ENCODE assay signal across 12 cellular contexts in the genomic region with DNA sequence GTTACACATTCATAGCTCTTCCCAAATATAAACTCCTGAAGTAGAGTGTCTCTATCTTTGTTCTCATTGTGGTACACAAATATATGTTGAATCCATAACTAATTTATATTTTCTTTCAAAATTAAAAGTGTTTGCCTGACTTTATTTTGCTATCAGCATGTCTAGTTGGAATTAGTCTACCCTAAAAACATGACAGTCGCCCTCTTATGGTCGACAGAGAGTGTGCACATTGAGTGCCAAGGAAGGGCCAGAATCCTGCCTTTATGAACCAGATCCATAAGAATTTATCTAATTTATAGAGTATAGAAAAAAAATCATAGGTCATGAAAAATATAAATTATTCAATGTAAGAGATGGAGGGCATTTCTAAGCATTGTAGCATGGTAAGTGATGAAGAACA. TPM values are rescaled to one million over a fixed set of nuclear protein-coding genes. Genes with fewer than 3 reads are reported as not detected.
A peak's percentile ranks its signal among the peaks of the same experiment; 100 is the strongest.
DNase-seq lines count a peak whose midpoint lies in the region; ATAC-seq and TF ChIP-seq lines count a peak whose summit lies in the region.
"Had no signal": no experiment of that assay in that cellular context is flagged by ENCODE, and none has a peak within 500 bp of the region (broad histone marks: within the 10 kb centered on the region; RNA-seq: fewer than 3 reads in every experiment).

No MANE protein-coding gene starts in this region.

- ATAC-seq in HG03280 (IDR thresholded peaks at IDR 0.05; ENCODE audit: unreplicated experiment) (no peak), GM21786 (IDR thresholded peaks at IDR 0.05; ENCODE audit: unreplicated experiment) (no peak)
- ATAC-seq: activated naive CD8-positive, alpha-beta T cell treated with anti-CD3 and anti-CD28 coated beads, Interleukin-2, amount 50 U/mL, for 24 hours had no signal

- no peaks in the 10 kb centered on the region for H3K27me3 ChIP-seq in breast epithelium
- H3K27me3 ChIP-seq in Karpas-422 (ENCODE audit: low read length): no peaks in the 10 kb centered on the region
- no peaks in the 10 kb centered on the region for H3K27me3 ChIP-seq in prostate gland (replicated peaks; ENCODE audit: insufficient read depth)

- no peaks in the 10 kb centered on the region for H4K20me1 ChIP-seq in Karpas-422 (ENCODE audit: insufficient read depth, low read depth, low read length)

- no TSS peak for BruUV-seq in MCF 10A (replicated peaks; lab: Mats Ljungman, UMichigan)

- H3K36me3 Mint-ChIP-seq in MCF 10A (ENCODE audit: insufficient read depth, unreplicated experiment) (no peaks in the 10 kb centered on the region), chondrocyte (ENCODE audit: low read depth) (no peaks in the 10 kb centered on the region)
- no peaks in the 10 kb centered on the region for H3K36me3 Mint-ChIP-seq in activated naive CD4-positive, alpha-beta T cell treated with anti-CD3 and anti-CD28 coated beads, Interleukin-2, amount 10 ng/mL, durations not matched to agents 7 days and 5 days

- no peak overlapping the region for H3K4me3 Mint-ChIP-seq in MCF 10A (ENCODE audit: unreplicated experiment)
- no peak overlapping the region for H3K4me3 Mint-ChIP-seq in chondrocyte (ENCODE audit: unreplicated experiment)
- H3K4me3 Mint-ChIP-seq in activated naive CD4-positive, alpha-beta T cell treated with anti-CD3 and anti-CD28 coated beads, Interleukin-2, amount 10 ng/mL, durations not matched to agents 7 days and 5 days: no peak overlapping the region
- H3K4me3 Mint-ChIP-seq: activated CD4-positive, alpha-beta T cell treated with anti-CD3 and anti-CD28 coated beads, Interleukin-2, amount 10 ng/mL, durations not matched to agents 7 days and 5 days; activated naive CD8-positive, alpha-beta T cell treated with anti-CD3 and anti-CD28 coated beads, Interleukin-2, amount 50 U/mL, for 24 hours; B cell had no signal

- CTCF ChIA-PET in MCF 10A (lab: Yijun Ruan, JAX): interaction anchor here (0.9 to 1.2 kb wide), 3 partner anchors 9 to 39 kb away, joined by 3 read pairs; no protein-coding TSS in a partner anchor
- CTCF ChIA-PET in activated naive CD4-positive, alpha-beta T cell treated with anti-CD3 and anti-CD28 coated beads, Interleukin-2, amount 10 ng/mL, durations not matched to agents 7 days and 5 days (lab: Charles Lee): no interaction called here

- POLR2A ChIA-PET in MCF 10A (lab: Yijun Ruan, JAX): no interaction called here

- H3K27me3 Mint-ChIP-seq in MCF 10A (ENCODE audit: insufficient read depth, unreplicated experiment): peaks cover 42% of the 10 kb centered on the region
- peaks cover 21% of the 10 kb centered on the region for H3K27me3 Mint-ChIP-seq in chondrocyte (ENCODE audit: low read depth)
- no peaks in the 10 kb centered on the region for H3K27me3 Mint-ChIP-seq in activated naive CD4-positive, alpha-beta T cell treated with anti-CD3 and anti-CD28 coated beads, Interleukin-2, amount 10 ng/mL, durations not matched to agents 7 days and 5 days
- H3K27me3 Mint-ChIP-seq: activated CD4-positive, alpha-beta T cell treated with anti-CD3 and anti-CD28 coated beads, Interleukin-2, amount 10 ng/mL, durations not matched to agents 7 days and 5 days; activated naive CD8-positive, alpha-beta T cell treated with anti-CD3 and anti-CD28 coated beads, Interleukin-2, amount 50 U/mL, for 24 hours; B cell had no signal

- H3K9ac ChIP-seq in Karpas-422 (ENCODE audit: low read length): no peak overlapping the region

- H3K9me3 ChIP-seq in breast epithelium (peaks cover 0 to 4% of the 10 kb centered on the region in 2 donors), Karpas-422 (ENCODE audit: low read length) (no peaks in the 10 kb centered on the region; the same call in 1 of the 2 replicates), prostate gland (no peaks in the 10 kb centered on the region)

- H3K36me3 ChIP-seq in breast epithelium: no peaks in the 10 kb centered on the region
- no peaks in the 10 kb centered on the region for H3K36me3 ChIP-seq in Karpas-422 (ENCODE audit: insufficient read depth, low read length)
- H3K36me3 ChIP-seq in prostate gland: no peaks in the 10 kb centered on the region

- intact Hi-C loops in MCF 10A (cut with micrococcal nuclease) (no loop called here), breast epithelium (cut with DNase I; ENCODE audit: low total_unique reads) (no loop called here), prostate gland (cut with DNase I) (no loop called here)

- H3K4me1 Mint-ChIP-seq in MCF 10A (ENCODE audit: insufficient read depth, unreplicated experiment) (no peaks in the 10 kb centered on the region), chondrocyte (ENCODE audit: low read depth) (no peaks in the 10 kb centered on the region)
- H3K4me1 Mint-ChIP-seq in activated naive CD4-positive, alpha-beta T cell treated with anti-CD3 and anti-CD28 coated beads, Interleukin-2, amount 10 ng/mL, durations not matched to agents 7 days and 5 days: no peaks in the 10 kb centered on the region
- H3K4me1 Mint-ChIP-seq: activated CD4-positive, alpha-beta T cell treated with anti-CD3 and anti-CD28 coated beads, Interleukin-2, amount 10 ng/mL, durations not matched to agents 7 days and 5 days; activated naive CD8-positive, alpha-beta T cell treated with anti-CD3 and anti-CD28 coated beads, Interleukin-2, amount 50 U/mL, for 24 hours; B cell had no signal

- H3K4me1 ChIP-seq in breast epithelium (no peaks in the 10 kb centered on the region), Karpas-422 (ENCODE audit: low read length) (no peaks in the 10 kb centered on the region), prostate gland (replicated peaks) (no peaks in the 10 kb centered on the region)

- no peaks in the 10 kb centered on the region for H3K79me2 ChIP-seq in Karpas-422 (ENCODE audit: low read length)

- no peaks in the 10 kb centered on the region; the same call in 1 of the 2 replicates for H3K9me2 ChIP-seq in Karpas-422 (replicated peaks; ENCODE audit: insufficient read depth, low read length)

- DNase-seq in MCF 10A (ENCODE audit: unreplicated experiment): peak; percentile 43
- DNase-seq in breast epithelium (ENCODE audit: low spot score in 2 of 2): no peak
- DNase-seq in Karpas-422: peak; percentile 46
- no peak for DNase-seq in chondrocyte (ENCODE audit: low spot score)
- no peak for DNase-seq in activated naive CD4-positive, alpha-beta T cell treated with anti-CD3 and anti-CD28 coated beads, Interleukin-2, amount 10 ng/mL, durations not matched to agents 7 days and 5 days
- no peak for DNase-seq in prostate gland (ENCODE audit: low spot score)
- DNase-seq: activated CD4-positive, alpha-beta T cell treated with anti-CD3 and anti-CD28 coated beads, Interleukin-2, amount 10 ng/mL, durations not matched to agents 7 days and 5 days; activated naive CD8-positive, alpha-beta T cell treated with anti-CD3 and anti-CD28 coated beads, Interleukin-2, amount 50 U/mL, for 24 hours; effector memory CD4-positive, alpha-beta T cell had no signal

- TF ChIP-seq CTCF in MCF 10A (IDR thresholded peaks at IDR 0.05; ENCODE audit: unreplicated experiment): no peak
- TF ChIP-seq CTCF in breast epithelium (IDR thresholded peaks at IDR 0.05): no peak
- peak; percentile 47 for TF ChIP-seq CTCF in chondrocyte (IDR thresholded peaks at IDR 0.05)
- no peak for TF ChIP-seq CTCF in prostate gland (IDR thresholded peaks at IDR 0.05)

- H3K9me3 Mint-ChIP-seq in MCF 10A (ENCODE audit: unreplicated experiment) (no peaks in the 10 kb centered on the region), chondrocyte (ENCODE audit: low read depth) (peaks cover 5% of the 10 kb centered on the region)
- peaks cover 6% of the 10 kb centered on the region for H3K9me3 Mint-ChIP-seq in activated naive CD4-positive, alpha-beta T cell treated with anti-CD3 and anti-CD28 coated beads, Interleukin-2, amount 10 ng/mL, durations not matched to agents 7 days and 5 days
- H3K9me3 Mint-ChIP-seq: activated CD4-positive, alpha-beta T cell treated with anti-CD3 and anti-CD28 coated beads, Interleukin-2, amount 10 ng/mL, durations not matched to agents 7 days and 5 days had no signal

- H3K4me2 ChIP-seq in Karpas-422 (ENCODE audit: low read depth, low read length, poor library complexity, severe bottlenecking): no peak overlapping the region

- H3K4me3 ChIP-seq in breast epithelium: no peak overlapping the region
- H3K4me3 ChIP-seq in Karpas-422 (ENCODE audit: low read length): no peak overlapping the region
- H3K4me3 ChIP-seq in prostate gland: no peak overlapping the region

- WGBS in prostate gland: 4% methylated on average over 2 of the region's 2 CpGs

- H3K27ac Mint-ChIP-seq in MCF 10A (ENCODE audit: low read depth, unreplicated experiment) (no peak overlapping the region), chondrocyte (ENCODE audit: unreplicated experiment) (no peak overlapping the region)
- H3K27ac Mint-ChIP-seq in activated naive CD4-positive, alpha-beta T cell treated with anti-CD3 and anti-CD28 coated beads, Interleukin-2, amount 10 ng/mL, durations not matched to agents 7 days and 5 days: no peak overlapping the region
- H3K27ac Mint-ChIP-seq: activated CD4-positive, alpha-beta T cell treated with anti-CD3 and anti-CD28 coated beads, Interleukin-2, amount 10 ng/mL, durations not matched to agents 7 days and 5 days; activated naive CD8-positive, alpha-beta T cell treated with anti-CD3 and anti-CD28 coated beads, Interleukin-2, amount 50 U/mL, for 24 hours; B cell had no signal

- no peak overlapping the region for H3K27ac ChIP-seq in breast epithelium
- no peak overlapping the region for H3K27ac ChIP-seq in Karpas-422 (ENCODE audit: low read length)
- H3K27ac ChIP-seq in prostate gland: no peak overlapping the region

- H2AFZ ChIP-seq in Karpas-422 (ENCODE audit: low read length): no peak overlapping the region

- TF ChIP-seq POLR2A in breast epithelium (IDR thresholded peaks at IDR 0.05): no peak
- TF ChIP-seq POLR2A in prostate gland (IDR thresholded peaks at IDR 0.05): no peak

RNA-seq across cellular contexts. Expression of gene DEFB112, which starts 12.3 kb away (rescaled TPM):
- not detected in 2 replicates for total RNA-seq in MCF 10A (2022)
- total RNA-seq in breast epithelium: not detected
- total RNA-seq in Karpas-422 (2014; rRNA removed; shearing (Covaris generic); ENCODE audit: low replicate concordance): not detected in 2 replicates
- not detected in 3 replicates for total RNA-seq in chondrocyte
- total RNA-seq in prostate gland: not detected
- total RNA-seq: activated CD4-positive, alpha-beta T cell treated with anti-CD3 and anti-CD28 coated beads, Interleukin-2, amount 10 ng/mL, durations not matched to agents 7 days and 5 days; B cell had no signal

RNA-seq across cellular contexts. Expression of gene DEFB110, which starts 40.3 kb away (rescaled TPM):
- total RNA-seq in MCF 10A (2022): not detected in 2 replicates
- total RNA-seq in breast epithelium: not detected
- not detected in 2 replicates for total RNA-seq in Karpas-422 (2014; rRNA removed; shearing (Covaris generic); ENCODE audit: low replicate concordance)
- total RNA-seq in chondrocyte: not detected in 3 replicates
- total RNA-seq in prostate gland: not detected
- total RNA-seq: activated CD4-positive, alpha-beta T cell treated with anti-CD3 and anti-CD28 coated beads, Interleukin-2, amount 10 ng/mL, durations not matched to agents 7 days and 5 days; B cell had no signal

Comparison
In these comparisons a context has a peak if more than half of its experiments do, and no peak if none do; other contexts are left out.
1. DNase-seq: peak in MCF 10A (single experiment) and Karpas-422 (single experiment); none in breast epithelium (0 of 2), chondrocyte (single experiment), activated naive CD4-positive, alpha-beta T cell treated with anti-CD3 and anti-CD28 coated beads, Interleukin-2, amount 10 ng/mL, durations not matched to agents 7 days and 5 days (single experiment) and prostate gland (single experiment).